ENCODE assay signal across 1 cellular context in the genomic region with DNA sequence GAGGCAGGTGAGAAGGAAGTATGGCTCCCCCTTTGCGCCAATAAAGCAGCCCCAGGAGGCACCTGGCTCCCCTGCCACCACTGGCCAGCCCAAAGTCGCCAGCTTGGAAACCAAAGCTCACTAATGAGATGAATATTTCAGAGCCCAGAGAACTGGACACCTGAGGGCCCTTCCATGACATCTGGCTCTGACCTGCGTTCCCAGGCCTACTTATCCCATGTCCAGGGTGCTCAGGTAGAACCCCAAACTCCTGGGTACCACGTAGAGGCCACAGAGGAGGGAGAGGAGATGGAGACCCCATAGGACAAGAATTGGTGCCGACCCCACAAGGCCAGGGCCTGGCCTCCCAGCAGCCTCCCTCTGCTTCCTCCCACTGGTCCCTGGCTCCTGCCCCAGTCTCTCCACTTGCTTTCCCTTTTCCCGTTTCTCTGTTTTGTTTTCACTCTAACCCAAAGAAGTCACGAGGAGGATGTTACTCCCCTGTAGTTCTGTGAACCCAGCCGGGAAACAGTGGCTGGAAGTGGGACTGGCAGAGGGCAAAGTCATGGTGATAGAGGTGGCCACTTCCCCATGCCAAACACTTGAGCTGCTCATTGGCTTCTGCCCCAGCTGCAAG.
TF ChIP-seq lines count a peak whose summit lies in the region.

No MANE protein-coding gene starts in this region.

TF ChIP-seq in SK-N-SH treated with all-trans-retinoic acid at 6 μM for 48 hours, 23 proteins besides CTCF, POLR2A, EP300 and RAD21 (continued from another document):
- TF ChIP-seq, protein P1, sequence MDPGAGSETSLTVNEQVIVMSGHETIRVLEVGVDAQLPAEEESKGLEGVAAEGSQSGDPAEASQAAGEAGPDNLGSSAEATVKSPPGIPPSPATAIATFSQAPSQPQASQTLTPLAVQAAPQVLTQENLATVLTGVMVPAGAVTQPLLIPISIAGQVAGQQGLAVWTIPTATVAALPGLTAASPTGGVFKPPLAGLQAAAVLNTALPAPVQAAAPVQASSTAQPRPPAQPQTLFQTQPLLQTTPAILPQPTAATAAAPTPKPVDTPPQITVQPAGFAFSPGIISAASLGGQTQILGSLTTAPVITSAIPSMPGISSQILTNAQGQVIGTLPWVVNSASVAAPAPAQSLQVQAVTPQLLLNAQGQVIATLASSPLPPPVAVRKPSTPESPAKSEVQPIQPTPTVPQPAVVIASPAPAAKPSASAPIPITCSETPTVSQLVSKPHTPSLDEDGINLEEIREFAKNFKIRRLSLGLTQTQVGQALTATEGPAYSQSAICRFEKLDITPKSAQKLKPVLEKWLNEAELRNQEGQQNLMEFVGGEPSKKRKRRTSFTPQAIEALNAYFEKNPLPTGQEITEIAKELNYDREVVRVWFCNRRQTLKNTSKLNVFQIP (CRISPR knock-in tag; IDR thresholded peaks at IDR 0.05; ENCODE audit: borderline replicate concordance, low read depth), result no peak
- no peak for TF ChIP-seq ARNTL (CRISPR knock-in tag; IDR thresholded peaks at IDR 0.05; ENCODE audit: borderline replicate concordance, low read depth)
- no peak for TF ChIP-seq ZNF8 (CRISPR knock-in tag; IDR thresholded peaks at IDR 0.05)
- no peak for TF ChIP-seq TOX (CRISPR knock-in tag; IDR thresholded peaks at IDR 0.05; ENCODE audit: borderline replicate concordance)
- TF ChIP-seq PPARA (CRISPR knock-in tag; IDR thresholded peaks at IDR 0.05; ENCODE audit: borderline replicate concordance), result no peak
- no peak for TF ChIP-seq ZFP3 (CRISPR knock-in tag; IDR thresholded peaks at IDR 0.05)
- TF ChIP-seq BACH2 (CRISPR knock-in tag; IDR thresholded peaks at IDR 0.05; ENCODE audit: borderline replicate concordance), result no peak
- no peak for TF ChIP-seq ZC3H10 (CRISPR knock-in tag; IDR thresholded peaks at IDR 0.05)
- TF ChIP-seq ZNF565 (CRISPR knock-in tag; conservative IDR thresholded peaks at IDR 0.05; ENCODE audit: low read depth), result no peak
- no peak for TF ChIP-seq CSRNP3 (CRISPR knock-in tag; IDR thresholded peaks at IDR 0.05)
